Comparison of ENCODE assay signal across 8 cellular contexts in the genomic region with DNA sequence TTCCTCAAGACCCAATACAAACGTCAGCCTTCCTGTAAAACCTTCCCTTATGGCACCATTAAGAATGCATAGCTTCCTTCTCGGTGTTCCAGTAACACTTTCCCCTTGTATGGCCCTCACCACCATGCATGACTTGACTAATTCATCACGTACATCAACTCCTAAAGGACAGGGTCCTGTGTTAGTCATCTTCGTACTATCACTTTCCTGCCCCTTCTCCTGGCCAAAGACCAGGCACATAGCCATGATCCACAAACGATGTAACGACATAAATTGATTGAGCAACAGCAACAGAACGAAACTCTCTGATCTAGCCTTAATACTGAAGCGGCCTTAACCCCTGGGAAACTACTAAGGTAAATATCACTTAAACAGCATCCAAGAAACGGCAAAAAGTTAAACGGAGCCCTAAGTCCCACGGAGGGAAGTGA. TPM values are rescaled to one million over a fixed set of nuclear protein-coding genes. Genes with fewer than 3 reads are reported as not detected.
DNase-seq lines count a peak whose midpoint lies in the region; TF ChIP-seq lines count a peak whose summit lies in the region.

No MANE protein-coding gene starts in this region.

- H3K27me3 ChIP-seq in trophoblast cell (ENCODE audit: insufficient read depth, low read length) = no peaks in the 10 kb centered on the region

- H3K14ac ChIP-seq in trophoblast cell (ENCODE audit: low read length) = peak overlapping the region; percentile 99

- peaks cover 26% of the 10 kb centered on the region for H3K36me3 Mint-ChIP-seq in activated CD4-positive, alpha-beta T cell treated with anti-CD3 and anti-CD28 coated beads, Interleukin-2, amount 10 ng/mL, durations not matched to agents 7 days and 5 days (ENCODE audit: low read depth)
- peaks cover 42% of the 10 kb centered on the region for H3K36me3 Mint-ChIP-seq in activated CD4-positive, alpha-beta memory T cell treated with anti-CD3 and anti-CD28 coated beads for 36 hours

- peaks cover 6% of the 10 kb centered on the region for H3K79me1 ChIP-seq in trophoblast cell (ENCODE audit: low read length)

- WGBS in trophoblast cell (ENCODE audit: extremely low coverage, insufficient coverage, insufficient read length) = no CpG with 5 or more reads among the region's 11 CpGs

- POLR2A ChIA-PET in activated CD4-positive, alpha-beta T cell treated with anti-CD3 and anti-CD28 coated beads, Interleukin-2, amount 10 ng/mL, durations not matched to agents 7 days and 5 days (lab: Charles Lee) = interaction anchor here (0.6 kb wide), 1 partner anchor 98 kb away, joined by 5 read pairs; no protein-coding TSS in a partner anchor
- POLR2A ChIA-PET in activated CD4-positive, alpha-beta memory T cell treated with anti-CD3 and anti-CD28 coated beads for 36 hours (lab: Charles Lee) = interaction anchor here (0.7 to 4.1 kb wide), 13 partner anchors 9 to 353 kb away, joined by 3 to 37 read pairs (median 4); a partner anchor contains a TSS

- no peak overlapping the region for H3K27ac ChIP-seq in trophoblast cell (ENCODE audit: low read depth, low read length)

- H3K9ac ChIP-seq in trophoblast cell (ENCODE audit: low read length) = peak overlapping the region; percentile 88

- H3K79me2 ChIP-seq in trophoblast cell (ENCODE audit: control insufficient read depth, insufficient read depth, low read length, poor library complexity) = peaks cover 15% of the 10 kb centered on the region

- H3K23ac ChIP-seq in trophoblast cell (ENCODE audit: low read length) = no peak overlapping the region

- H3K27me3 Mint-ChIP-seq in activated CD4-positive, alpha-beta T cell treated with anti-CD3 and anti-CD28 coated beads, Interleukin-2, amount 10 ng/mL, durations not matched to agents 7 days and 5 days = no peaks in the 10 kb centered on the region
- no peaks in the 10 kb centered on the region for H3K27me3 Mint-ChIP-seq in activated CD4-positive, alpha-beta memory T cell treated with anti-CD3 and anti-CD28 coated beads for 36 hours

- peak overlapping the region; percentile 100 for H3K4ac ChIP-seq in trophoblast cell (ENCODE audit: low read depth, low read length)

- H3K36me3 ChIP-seq in trophoblast cell (ENCODE audit: control insufficient read depth in 1 of 2, insufficient read depth in 2 of 2, low read length in 2 of 2) = peaks cover 0 to 3% of the 10 kb centered on the region in 2 experiments

- no peak overlapping the region for H2AK5ac ChIP-seq in trophoblast cell (ENCODE audit: low read length)

- peak overlapping the region; percentile 100 for H4K8ac ChIP-seq in trophoblast cell (ENCODE audit: low read depth, low read length)

- H3K18ac ChIP-seq in trophoblast cell (ENCODE audit: low read length) = peak overlapping the region; percentile 100

- peak overlapping the region; percentile 96 for H4K91ac ChIP-seq in trophoblast cell (ENCODE audit: low read depth, low read length)

- TF ChIP-seq CTCF in foreskin fibroblast (IDR thresholded peaks at IDR 0.05; ENCODE audit: low read depth, low read length) = no peak

- CTCF ChIA-PET in activated CD4-positive, alpha-beta T cell treated with anti-CD3 and anti-CD28 coated beads, Interleukin-2, amount 10 ng/mL, durations not matched to agents 7 days and 5 days (lab: Charles Lee) = interaction anchor here (0.7 to 3.2 kb wide), 9 partner anchors 9 to 237 kb away, joined by 3 to 19 read pairs (median 6); a partner anchor contains a TSS
- CTCF ChIA-PET in activated CD4-positive, alpha-beta memory T cell treated with anti-CD3 and anti-CD28 coated beads for 36 hours (lab: Charles Lee) = interaction anchor here (0.7 to 6.6 kb wide), 7 partner anchors 9 to 353 kb away, joined by 3 to 39 read pairs (median 4); a partner anchor contains a TSS

- no peaks in the 10 kb centered on the region for H3K9me3 ChIP-seq in trophoblast cell (ENCODE audit: insufficient read depth, low read depth, low read length)

- no peak overlapping the region for H2BK12ac ChIP-seq in trophoblast cell (ENCODE audit: low read length)

- H2AFZ ChIP-seq in trophoblast cell (ENCODE audit: insufficient read depth, low read length, poor library complexity) = peak overlapping the region; percentile 99

- peak overlapping the region; percentile 86 for H3K27ac Mint-ChIP-seq in activated CD4-positive, alpha-beta T cell treated with anti-CD3 and anti-CD28 coated beads, Interleukin-2, amount 10 ng/mL, durations not matched to agents 7 days and 5 days
- peak overlapping the region; percentile 98 for H3K27ac Mint-ChIP-seq in activated CD4-positive, alpha-beta memory T cell treated with anti-CD3 and anti-CD28 coated beads for 36 hours

- H2BK120ac ChIP-seq in trophoblast cell (ENCODE audit: insufficient read depth, low read length, poor library complexity) = peak overlapping the region; percentile 87

- H3K4me1 ChIP-seq in trophoblast cell (ENCODE audit: control insufficient read depth in 1 of 2, insufficient read depth in 2 of 2, low read length in 2 of 2) = peaks cover 0 to 5% of the 10 kb centered on the region in 2 experiments

- no peak for DNase-seq in activated CD4-positive, alpha-beta T cell treated with anti-CD3 and anti-CD28 coated beads, Interleukin-2, amount 10 ng/mL, durations not matched to agents 7 days and 5 days
- no peak for DNase-seq in activated CD4-positive, alpha-beta T cell treated with anti-CD3 and anti-CD28 coated beads, Interleukin-2, amount 50 U/mL, for 4 hours
- peak; percentile 27 for DNase-seq in HK-2 (ENCODE audit: unreplicated experiment)
- peak; percentile 59 for DNase-seq in activated CD4-positive, alpha-beta memory T cell treated with anti-CD3 and anti-CD28 coated beads for 36 hours
- DNase-seq in foreskin fibroblast = peak; percentile 67 to 76
- DNase-seq in trophoblast cell = peak; percentile 20 to 42
- DNase-seq in hypothalamus (lab: John Stamatoyannopoulos, UW) = no peak
- no peak for DNase-seq in effector CD4-positive, alpha-beta T cell

- H3K4me3 Mint-ChIP-seq in activated CD4-positive, alpha-beta T cell treated with anti-CD3 and anti-CD28 coated beads, Interleukin-2, amount 10 ng/mL, durations not matched to agents 7 days and 5 days = peak overlapping the region; percentile 93
- H3K4me3 Mint-ChIP-seq in activated CD4-positive, alpha-beta memory T cell treated with anti-CD3 and anti-CD28 coated beads for 36 hours = peak overlapping the region; percentile 95

- peak overlapping the region; percentile 60 for H3K4me2 ChIP-seq in trophoblast cell (ENCODE audit: low read length)

- H3K4me3 ChIP-seq in foreskin fibroblast (ENCODE audit: low read depth in 1 of 2, low read length in 2 of 2) (peak overlapping the region; percentile 78 to 89), trophoblast cell (ENCODE audit: low read depth, low read length) (peak overlapping the region; percentile 95)

- peak overlapping the region; percentile 94 for H4K12ac ChIP-seq in trophoblast cell (ENCODE audit: low read depth, low read length)

- H3K4me1 Mint-ChIP-seq in activated CD4-positive, alpha-beta T cell treated with anti-CD3 and anti-CD28 coated beads, Interleukin-2, amount 10 ng/mL, durations not matched to agents 7 days and 5 days = peaks cover 65% of the 10 kb centered on the region
- H3K4me1 Mint-ChIP-seq in activated CD4-positive, alpha-beta memory T cell treated with anti-CD3 and anti-CD28 coated beads for 36 hours (ENCODE audit: low read depth) = peaks cover 52% of the 10 kb centered on the region

- H3K9me3 Mint-ChIP-seq in activated CD4-positive, alpha-beta T cell treated with anti-CD3 and anti-CD28 coated beads, Interleukin-2, amount 10 ng/mL, durations not matched to agents 7 days and 5 days = no peaks in the 10 kb centered on the region
- H3K9me3 Mint-ChIP-seq in activated CD4-positive, alpha-beta memory T cell treated with anti-CD3 and anti-CD28 coated beads for 36 hours = no peaks in the 10 kb centered on the region

- peak overlapping the region; percentile 97 for H2BK5ac ChIP-seq in trophoblast cell (ENCODE audit: low read depth, low read length, poor library complexity)

- intact Hi-C loops in activated CD4-positive, alpha-beta memory T cell treated with anti-CD3 and anti-CD28 coated beads for 36 hours (cut with micrococcal nuclease) = loop anchor here (1.0 to 2.0 kb wide), 4 partner anchors 12 to 461 kb away; a partner anchor contains a TSS

RNA-seq across cellular contexts. Expression of a gene that starts 0.6 kb away (rescaled TPM):
- 10 to 100 TPM; 42.4 to 47.5 TPM for total RNA-seq in activated CD4-positive, alpha-beta T cell treated with anti-CD3 and anti-CD28 coated beads, Interleukin-2, amount 10 ng/mL, durations not matched to agents 7 days and 5 days
- total RNA-seq in activated CD4-positive, alpha-beta memory T cell treated with anti-CD3 and anti-CD28 coated beads for 36 hours = 10 to 100 TPM; 94.0 to 98.6 TPM
- polyA plus RNA-seq in trophoblast cell (2013) = 90.4 and 95.6 TPM in 2 replicates

RNA-seq across cellular contexts. Expression of a gene that starts 11.3 kb away (rescaled TPM):
- total RNA-seq in activated CD4-positive, alpha-beta T cell treated with anti-CD3 and anti-CD28 coated beads, Interleukin-2, amount 10 ng/mL, durations not matched to agents 7 days and 5 days = 10 to 100 TPM; 57.0 to 67.1 TPM
- 10 to 100 TPM; 35.7 to 37.3 TPM for total RNA-seq in activated CD4-positive, alpha-beta memory T cell treated with anti-CD3 and anti-CD28 coated beads for 36 hours
- polyA plus RNA-seq in trophoblast cell (2013) = 17.5 and 17.8 TPM in 2 replicates

Comparison
In these comparisons a context has a peak if more than half of its experiments do, and no peak if none do; other contexts are left out.
1. DNase-seq: peak in HK-2 (single experiment), activated CD4-positive, alpha-beta memory T cell treated with anti-CD3 and anti-CD28 coated beads for 36 hours (single experiment), foreskin fibroblast (2 of 2) and trophoblast cell (2 of 2); none in activated CD4-positive, alpha-beta T cell treated with anti-CD3 and anti-CD28 coated beads, Interleukin-2, amount 10 ng/mL, durations not matched to agents 7 days and 5 days (single experiment), activated CD4-positive, alpha-beta T cell treated with anti-CD3 and anti-CD28 coated beads, Interleukin-2, amount 50 U/mL, for 4 hours (0 of 2), hypothalamus (0 of 51) and effector CD4-positive, alpha-beta T cell (single experiment).